ENCODE assay signal across 9 cellular contexts in genomic region chr17:44110011-44110686, GRCh38. TPM values are rescaled to one million over a fixed set of nuclear protein-coding genes. Genes with fewer than 3 reads are reported as not detected.
A peak's percentile ranks its signal among the peaks of the same experiment; 100 is the strongest.
DNase-seq lines count a peak whose midpoint lies in the region; ATAC-seq and TF ChIP-seq lines count a peak whose summit lies in the region.
"Had no signal": no experiment of that assay in that cellular context is flagged by ENCODE, and none has a peak within 500 bp of the region (broad histone marks: within the 10 kb centered on the region; RNA-seq: fewer than 3 reads in every experiment).

No MANE protein-coding gene starts in this region.

- H3K4me2 ChIP-seq in BLaER1 = peak overlapping the region; percentile 99

- intact Hi-C loops in prostate gland (cut with DNase I) = loop anchor here (10.0 kb wide), 1 partner anchor 165 kb away; the partner anchor contains the start of gene PPY

- H3K4me1 ChIP-seq in BLaER1 (peaks cover 97% of the 10 kb centered on the region), NT2/D1 (ENCODE audit: insufficient read depth, insufficient read length) (peaks cover 46% of the 10 kb centered on the region), esophagus (ENCODE audit: control insufficient read depth in 2 of 2, insufficient read depth in 2 of 2, low read length in 1 of 2) (peaks cover 32 to 62% of the 10 kb centered on the region in 2 donors), prostate gland (replicated peaks) (peaks cover 27% of the 10 kb centered on the region)

- H3K27ac ChIP-seq in BLaER1 (peak overlapping the region; percentile 88), esophagus (ENCODE audit: low read depth in 2 of 2, low read length in 1 of 2) (peak overlapping the region; percentile 69 to 91), prostate gland (peak overlapping the region; percentile 80 to 83)

- ATAC-seq in GM21423 (IDR thresholded peaks at IDR 0.05; ENCODE audit: unreplicated experiment) = no peak

- peaks cover 90% of the 10 kb centered on the region for H4K20me1 ChIP-seq in BLaER1

- no peaks in the 10 kb centered on the region for H3K27me3 ChIP-seq in BLaER1
- H3K27me3 ChIP-seq in NT2/D1 (ENCODE audit: insufficient read depth, insufficient read length) = peaks cover 20% of the 10 kb centered on the region
- no peaks in the 10 kb centered on the region for H3K27me3 ChIP-seq in esophagus (ENCODE audit: control insufficient read depth in 1 of 2, insufficient read depth in 2 of 2, low read length in 2 of 2)
- H3K27me3 ChIP-seq in prostate gland (replicated peaks; ENCODE audit: insufficient read depth) = no peaks in the 10 kb centered on the region

- H3K9me3 ChIP-seq in BLaER1 (no peaks in the 10 kb centered on the region), NT2/D1 (ENCODE audit: insufficient read depth, low read length) (no peaks in the 10 kb centered on the region), esophagus (ENCODE audit: control insufficient read depth in 2 of 2, insufficient read depth in 1 of 2, low read depth in 1 of 2, low read length in 1 of 2) (no peaks in the 10 kb centered on the region), prostate gland (no peaks in the 10 kb centered on the region)
- H3K9me3 ChIP-seq: mucosa of descending colon had no signal

- no peak for TF ChIP-seq CTCF in prostate gland (IDR thresholded peaks at IDR 0.05)

- peaks cover 40% of the 10 kb centered on the region for H3K36me3 ChIP-seq in BLaER1
- peaks cover 16% of the 10 kb centered on the region for H3K36me3 ChIP-seq in NT2/D1 (ENCODE audit: insufficient read depth, insufficient read length, low read length)
- H3K36me3 ChIP-seq in esophagus (ENCODE audit: control insufficient read depth in 2 of 2, insufficient read depth in 2 of 2, low read length in 1 of 2) = peaks cover 4 to 8% of the 10 kb centered on the region in 2 donors
- H3K36me3 ChIP-seq in prostate gland = no peaks in the 10 kb centered on the region

- WGBS in esophagus, 2 donors = 50 to 64% methylated on average over 10 of the region's 10 CpGs
- 72% methylated on average over 9 of the region's 10 CpGs for WGBS in prostate gland

- peak overlapping the region; percentile 73 for H3K4me3 ChIP-seq in BLaER1
- H3K4me3 ChIP-seq in NT2/D1 (ENCODE audit: insufficient read length, low read depth) = peak overlapping the region; percentile 29
- H3K4me3 ChIP-seq in esophagus (ENCODE audit: low read depth in 1 of 2, low read length in 2 of 2) = peak overlapping the region; percentile 43 to 59
- H3K4me3 ChIP-seq in prostate gland = peak overlapping the region; percentile 8 to 13
- H3K4me3 ChIP-seq: mucosa of descending colon had no signal

- no peak for DNase-seq in NT2/D1 (ENCODE audit: low read depth, low spot score)
- no peak for DNase-seq in prostate gland (ENCODE audit: low spot score)
- no peak for DNase-seq in midbrain (lab: John Stamatoyannopoulos, UW)
- DNase-seq in activated CD8-positive, alpha-beta memory T cell treated with anti-CD3 and anti-CD28 coated beads, Interleukin-2, amount 50 U/mL, for 48 hours = no peak
- no peak for DNase-seq in stimulated activated CD4-positive, alpha-beta T cell treated with anti-CD3 and anti-CD28 coated beads, Interleukin-2, amount 100 ng/mL, for 48 hours
- DNase-seq: mucosa of descending colon had no signal

- TF ChIP-seq POLR2A in prostate gland (IDR thresholded peaks at IDR 0.05) = no peak

- H3K9ac ChIP-seq in BLaER1 (peak overlapping the region; percentile 85), NT2/D1 (ENCODE audit: insufficient read length, low read depth) (peak overlapping the region; percentile 79)

RNA-seq across cellular contexts. Expression of gene HDAC5, which starts 13.3 kb away (rescaled TPM):
- polyA plus RNA-seq in esophagus = 10 to 100 TPM; 45.7 to 54.7 TPM
- 100 to 1,000 TPM in 1 of 2 donors, 10 to 100 TPM in 1; 71.2 to 145 TPM for total RNA-seq in prostate gland

RNA-seq across cellular contexts. Expression of gene HROB, which starts 31.6 kb away (rescaled TPM):
- polyA plus RNA-seq in esophagus = 1 to 10 TPM; 1.7 to 2.5 TPM
- 1 to 10 TPM; 1.4 to 8.1 TPM for total RNA-seq in prostate gland

RNA-seq across cellular contexts. Expression of gene G6PC3, which starts 39.6 kb away (rescaled TPM):
- polyA plus RNA-seq in esophagus = 10 to 100 TPM; 36.3 to 43.5 TPM
- 10 to 100 TPM; 68.9 to 84.8 TPM for total RNA-seq in prostate gland

RNA-seq across cellular contexts. Expression of gene LSM12, which starts 43.7 kb away (rescaled TPM):
- polyA plus RNA-seq in esophagus = 10 to 100 TPM; 25.4 to 46.9 TPM
- 10 to 100 TPM; 30.0 to 45.2 TPM for total RNA-seq in prostate gland

Comparison
In these comparisons a context has a peak if more than half of its experiments do, and no peak if none do; other contexts are left out.
1. H3K4me3 ChIP-seq: peak in every context shown above with its lines; median percentile 73 in BLaER1; 51 in esophagus; 29 in NT2/D1; 10 in prostate gland.